In genomic region chr3:14423963-14424362, GRCh38 we compare ENCODE assay signal across 12 cellular contexts. TPM values are rescaled to one million over a fixed set of nuclear protein-coding genes. Genes with fewer than 3 reads are reported as not detected.
DNase-seq lines count a peak whose midpoint lies in the region; ATAC-seq and TF ChIP-seq lines count a peak whose summit lies in the region.
"Had no signal": no experiment of that assay in that cellular context is flagged by ENCODE, and none has a peak within 500 bp of the region (broad histone marks: within the 10 kb centered on the region; RNA-seq: fewer than 3 reads in every experiment).

No MANE protein-coding gene starts in this region.

- H3K4me3 Mint-ChIP-seq in CD8-positive, alpha-beta T cell, result peak overlapping the region; percentile 58
- H3K4me3 Mint-ChIP-seq in activated naive CD8-positive, alpha-beta T cell treated with anti-CD3 and anti-CD28 coated beads, Interleukin-2, amount 50 U/mL, for 24 hours, result peak overlapping the region; percentile 45

- TF ChIP-seq CTCF in CD8-positive, alpha-beta T cell (IDR thresholded peaks at IDR 0.05), result no peak
- TF ChIP-seq CTCF in neutrophil (IDR thresholded peaks at IDR 0.05), result no peak

- CTCF ChIA-PET in CD8-positive, alpha-beta T cell (lab: Charles Lee), result interaction anchor here (1.7 kb wide), 1 partner anchor 163 kb away, joined by 5 read pairs; no protein-coding TSS in a partner anchor

- peaks cover 63% of the 10 kb centered on the region for H3K4me1 ChIP-seq in CD8-positive, alpha-beta T cell (ENCODE audit: insufficient read depth, low read length)
- peaks cover 96 to 98% of the 10 kb centered on the region in 2 experiments for H3K4me1 ChIP-seq in neutrophil (ENCODE audit: control insufficient read depth in 1 of 2, insufficient read depth in 1 of 2, low read depth in 1 of 2, low read length in 1 of 2)

- DNase-seq in CD8-positive, alpha-beta T cell, result no peak
- DNase-seq in activated naive CD8-positive, alpha-beta T cell treated with anti-CD3 and anti-CD28 coated beads, Interleukin-2, amount 50 U/mL, for 24 hours, result no peak
- no peak for DNase-seq in DMS114 treated with DMSO at 0.1 percent for 48 hours (lab: John Stamatoyannopoulos, UW; ENCODE audit: unreplicated experiment)
- no peak for DNase-seq in NCI-H2081 treated with DMSO at 0.1 percent for 48 hours (lab: John Stamatoyannopoulos, UW)
- DNase-seq: retina, substantia nigra had no signal

- no peaks in the 10 kb centered on the region for H3K9me3 Mint-ChIP-seq in CD8-positive, alpha-beta T cell
- no peaks in the 10 kb centered on the region for H3K9me3 Mint-ChIP-seq in activated naive CD8-positive, alpha-beta T cell treated with anti-CD3 and anti-CD28 coated beads, Interleukin-2, amount 50 U/mL, for 24 hours

- no peaks in the 10 kb centered on the region for H3K9me3 ChIP-seq in CD8-positive, alpha-beta T cell (ENCODE audit: low read length)
- no peaks in the 10 kb centered on the region for H3K9me3 ChIP-seq in neutrophil

- peaks cover 23% of the 10 kb centered on the region for H3K36me3 Mint-ChIP-seq in CD8-positive, alpha-beta T cell
- H3K36me3 Mint-ChIP-seq in activated naive CD8-positive, alpha-beta T cell treated with anti-CD3 and anti-CD28 coated beads, Interleukin-2, amount 50 U/mL, for 24 hours (ENCODE audit: low read depth), result peaks cover 14% of the 10 kb centered on the region

- intact Hi-C loops in CD8-positive, alpha-beta T cell (cut with DNase I, micrococcal nuclease), result loop anchor here in 1 of 2 experiments (10.0 kb wide), 1 partner anchor 939 kb away; the partner anchor contains the start of gene HDAC11

- H3K4me1 Mint-ChIP-seq in CD8-positive, alpha-beta T cell (ENCODE audit: low read depth), result peaks cover 71% of the 10 kb centered on the region
- H3K4me1 Mint-ChIP-seq in activated naive CD8-positive, alpha-beta T cell treated with anti-CD3 and anti-CD28 coated beads, Interleukin-2, amount 50 U/mL, for 24 hours, result peaks cover 81% of the 10 kb centered on the region

- no peak for ATAC-seq in CD8-positive, alpha-beta T cell
- ATAC-seq in HG02852 (IDR thresholded peaks at IDR 0.05; ENCODE audit: unreplicated experiment) (peak; percentile 30), HG03196 (IDR thresholded peaks at IDR 0.05; ENCODE audit: unreplicated experiment) (no peak), GM21447 (IDR thresholded peaks at IDR 0.05; ENCODE audit: unreplicated experiment) (no peak)
- peak; percentile 25 for ATAC-seq in activated naive CD8-positive, alpha-beta T cell treated with anti-CD3 and anti-CD28 coated beads, Interleukin-2, amount 50 U/mL, for 24 hours
- ATAC-seq: HCT116 had no signal

- H3K27me3 ChIP-seq in CD8-positive, alpha-beta T cell (ENCODE audit: insufficient read depth, low read length), result no peaks in the 10 kb centered on the region
- H3K27me3 ChIP-seq in neutrophil, result no peaks in the 10 kb centered on the region

- H3K27me3 Mint-ChIP-seq in CD8-positive, alpha-beta T cell (ENCODE audit: low read depth), result no peaks in the 10 kb centered on the region
- H3K27me3 Mint-ChIP-seq in activated naive CD8-positive, alpha-beta T cell treated with anti-CD3 and anti-CD28 coated beads, Interleukin-2, amount 50 U/mL, for 24 hours, result no peaks in the 10 kb centered on the region

- H3K36me3 ChIP-seq in CD8-positive, alpha-beta T cell (ENCODE audit: insufficient read depth, low read length), result no peaks in the 10 kb centered on the region
- peaks cover 80% of the 10 kb centered on the region for H3K36me3 ChIP-seq in neutrophil

- peak overlapping the region; percentile 14 for H3K27ac ChIP-seq in CD8-positive, alpha-beta T cell (ENCODE audit: low read depth, low read length)
- peak overlapping the region; percentile 98 for H3K27ac ChIP-seq in neutrophil
- H3K27ac ChIP-seq: epithelial cell of prostate had no signal

- no peak overlapping the region for H3K4me3 ChIP-seq in CD8-positive, alpha-beta T cell (ENCODE audit: low read depth, low read length)
- peak overlapping the region in 1 of 2 experiments; percentile 53 for H3K4me3 ChIP-seq in neutrophil (ENCODE audit: low read depth in 1 of 2, low read length in 1 of 2)

- H3K27ac Mint-ChIP-seq in CD8-positive, alpha-beta T cell, result peak overlapping the region; percentile 99
- peak overlapping the region; percentile 90 for H3K27ac Mint-ChIP-seq in activated naive CD8-positive, alpha-beta T cell treated with anti-CD3 and anti-CD28 coated beads, Interleukin-2, amount 50 U/mL, for 24 hours

- POLR2A ChIA-PET in CD8-positive, alpha-beta T cell (lab: Charles Lee), result interaction anchor here (0.5 to 3.5 kb wide), 4 partner anchors 8 to 46 kb away, joined by 3 to 16 read pairs (median 4); partner anchors contain the start of gene SLC6A6

RNA-seq across cellular contexts. Expression of gene SLC6A6, which starts 21.6 kb away (rescaled TPM):
- 10 to 100 TPM; 25.8 to 30.9 TPM for total RNA-seq in CD8-positive, alpha-beta T cell

Comparison
In these comparisons a context has a peak if more than half of its experiments do, and no peak if none do; other contexts are left out.
1. ATAC-seq: peak in HG02852 (single experiment) and activated naive CD8-positive, alpha-beta T cell treated with anti-CD3 and anti-CD28 coated beads, Interleukin-2, amount 50 U/mL, for 24 hours (single experiment); none in CD8-positive, alpha-beta T cell (single experiment), HG03196 (single experiment) and GM21447 (single experiment).